In the genomic region with DNA sequence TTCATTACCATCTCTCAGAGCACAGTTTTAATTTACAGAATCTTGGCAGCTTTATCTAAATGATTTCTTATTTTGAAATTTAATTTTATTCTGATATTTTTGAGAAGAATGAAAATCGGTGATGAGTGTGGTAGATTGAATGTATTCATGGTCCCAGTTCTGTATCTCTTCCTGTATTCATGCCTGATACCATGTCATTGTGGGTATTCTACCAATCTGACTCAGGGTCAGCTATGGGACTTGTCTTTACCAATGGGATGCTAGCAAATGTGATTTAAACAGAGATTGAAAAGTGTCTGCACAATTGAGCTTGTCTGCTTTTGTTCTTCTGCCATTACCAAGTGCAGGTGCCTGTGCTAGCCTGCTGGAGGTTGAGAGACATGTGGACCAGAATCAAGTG, we compare ENCODE assay signal across 21 cellular contexts. TPM values are rescaled to one million over a fixed set of nuclear protein-coding genes. Genes with fewer than 3 reads are reported as not detected.
A peak's percentile ranks its signal among the peaks of the same experiment; 100 is the strongest.
DNase-seq lines count a peak whose midpoint lies in the region; ATAC-seq and TF ChIP-seq lines count a peak whose summit lies in the region.
"Had no signal": no experiment of that assay in that cellular context is flagged by ENCODE, and none has a peak within 500 bp of the region (broad histone marks: within the 10 kb centered on the region; RNA-seq: fewer than 3 reads in every experiment).

No MANE protein-coding gene starts in this region.

- H3K4me1 Mint-ChIP-seq in GM23338: peaks cover 20% of the 10 kb centered on the region
- no peaks in the 10 kb centered on the region for H3K4me1 Mint-ChIP-seq in activated T-helper 17 cell treated with anti-CD3 and anti-CD28 coated beads, Interleukin-2, amount 50 U/mL, for 72 hours
- H3K4me1 Mint-ChIP-seq in stimulated activated memory B cell treated with anti-CD40 and anti-IgM and Interleukin-4, amounts not matched to agents 10 μg/mL and 1 μg/mL and 100 μg/mL, for 72 hours: no peaks in the 10 kb centered on the region
- H3K4me1 Mint-ChIP-seq: T-cell had no signal

- TF ChIP-seq CTCF in GM23338 (conservative IDR thresholded peaks at IDR 0.05; ENCODE audit: low read depth in 2 of 2) (no peak), foreskin keratinocyte (conservative IDR thresholded peaks at IDR 0.05) (no peak)

- H3K36me3 ChIP-seq in GM23338 (ENCODE audit: insufficient read depth): no peaks in the 10 kb centered on the region
- H3K36me3 ChIP-seq: BLaER1 treated with 17β-estradiol and CSF1 and Interleukin-3, amounts not matched to agents 10 nM and 100 nM had no signal

- no peaks in the 10 kb centered on the region for H4K20me1 ChIP-seq in GM23338 (replicated peaks; ENCODE audit: insufficient read depth)
- H4K20me1 ChIP-seq: BLaER1 treated with 17β-estradiol and CSF1 and Interleukin-3, amounts not matched to agents 10 nM and 100 nM had no signal

- H3K4me3 Mint-ChIP-seq in GM23338: no peak overlapping the region
- no peak overlapping the region for H3K4me3 Mint-ChIP-seq in activated T-helper 17 cell treated with anti-CD3 and anti-CD28 coated beads, Interleukin-2, amount 50 U/mL, for 72 hours
- no peak overlapping the region for H3K4me3 Mint-ChIP-seq in stimulated activated memory B cell treated with anti-CD40 and anti-IgM and Interleukin-4, amounts not matched to agents 10 μg/mL and 1 μg/mL and 100 μg/mL, for 72 hours
- H3K4me3 Mint-ChIP-seq: IgD-negative memory B cell, T-cell had no signal

- H3K27ac ChIP-seq in GM23338 (ENCODE audit: low read depth) (no peak overlapping the region), foreskin keratinocyte (no peak overlapping the region)
- H3K27ac ChIP-seq: SK-N-MC had no signal

- peaks cover 14% of the 10 kb centered on the region for H3K4me1 ChIP-seq in GM23338 (ENCODE audit: insufficient read depth)
- no peaks in the 10 kb centered on the region for H3K4me1 ChIP-seq in foreskin keratinocyte

- H3K79me2 ChIP-seq in GM23338 (replicated peaks; ENCODE audit: insufficient read depth): no peaks in the 10 kb centered on the region

- no peak overlapping the region for H3K27ac Mint-ChIP-seq in GM23338
- H3K27ac Mint-ChIP-seq in activated T-helper 17 cell treated with anti-CD3 and anti-CD28 coated beads, Interleukin-2, amount 50 U/mL, for 72 hours: no peak overlapping the region
- H3K27ac Mint-ChIP-seq in stimulated activated memory B cell treated with anti-CD40 and anti-IgM and Interleukin-4, amounts not matched to agents 10 μg/mL and 1 μg/mL and 100 μg/mL, for 72 hours: no peak overlapping the region
- H3K27ac Mint-ChIP-seq: IgD-negative memory B cell, T-cell had no signal

- H3K4me2 ChIP-seq in GM23338: no peak overlapping the region

- no peaks in the 10 kb centered on the region for H3K27me3 ChIP-seq in GM23338 (ENCODE audit: insufficient read depth)
- H3K27me3 ChIP-seq in foreskin keratinocyte: peaks cover 32% of the 10 kb centered on the region
- H3K27me3 ChIP-seq: BLaER1 treated with 17β-estradiol and CSF1 and Interleukin-3, amounts not matched to agents 10 nM and 100 nM had no signal

- DNase-seq in GM23338 (ENCODE audit: low spot score): no peak
- DNase-seq in foreskin keratinocyte: no peak
- DNase-seq: DMS153; EL; H7; NCI-H1092; NCI-H1694; NCI-H2107; NCI-H226; NCI-H526; NK-92 treated with Interleukin-12 subunit alpha and Interleukin-12 subunit beta, amount 100 ng/mL, for 24 hours; PC-3; T-cell had no signal

- no peaks in the 10 kb centered on the region for H3K9me2 ChIP-seq in GM23338 (ENCODE audit: insufficient read depth)

- ATAC-seq in GM18868 (IDR thresholded peaks at IDR 0.05; ENCODE audit: unreplicated experiment) (peak; percentile 51), GM23338 (no peak; the same call in 2 of the 3 replicates), foreskin keratinocyte (no peak), HG03108 (IDR thresholded peaks at IDR 0.05; ENCODE audit: unreplicated experiment) (no peak)
- peak; percentile 56 for ATAC-seq in activated T-helper 17 cell treated with anti-CD3 and anti-CD28 coated beads, Interleukin-2, amount 50 U/mL, for 72 hours (replicated peaks)
- peak; percentile 53 for ATAC-seq in stimulated activated memory B cell treated with anti-CD40 and anti-IgM and Interleukin-4, amounts not matched to agents 10 μg/mL and 1 μg/mL and 100 μg/mL, for 72 hours
- no peak for ATAC-seq in activated CD4-positive, CD25-positive, alpha-beta regulatory T cell treated with anti-CD3 and anti-CD28 coated beads, Interleukin-2, amount 50 U/mL, for 24 hours
- ATAC-seq: PC-3, T-cell had no signal

- H3F3A ChIP-seq in GM23338 (replicated peaks; ENCODE audit: low read depth): no peaks in the 10 kb centered on the region

- no peak overlapping the region for H3K4me3 ChIP-seq in GM23338
- H3K4me3 ChIP-seq: BLaER1 treated with 17β-estradiol and CSF1 and Interleukin-3, amounts not matched to agents 10 nM and 100 nM; SK-N-MC had no signal

- peak overlapping the region; percentile 89; the same call in 1 of the 2 replicates for H2AFZ ChIP-seq in GM23338

- no peaks in the 10 kb centered on the region for H3K36me3 Mint-ChIP-seq in GM23338 (ENCODE audit: low read depth)
- H3K36me3 Mint-ChIP-seq in activated T-helper 17 cell treated with anti-CD3 and anti-CD28 coated beads, Interleukin-2, amount 50 U/mL, for 72 hours (ENCODE audit: low read depth): no peaks in the 10 kb centered on the region
- no peaks in the 10 kb centered on the region for H3K36me3 Mint-ChIP-seq in stimulated activated memory B cell treated with anti-CD40 and anti-IgM and Interleukin-4, amounts not matched to agents 10 μg/mL and 1 μg/mL and 100 μg/mL, for 72 hours
- H3K36me3 Mint-ChIP-seq: IgD-negative memory B cell, T-cell had no signal

- H3K9me3 Mint-ChIP-seq in GM23338: no peaks in the 10 kb centered on the region
- H3K9me3 Mint-ChIP-seq in activated T-helper 17 cell treated with anti-CD3 and anti-CD28 coated beads, Interleukin-2, amount 50 U/mL, for 72 hours: no peaks in the 10 kb centered on the region
- H3K9me3 Mint-ChIP-seq in stimulated activated memory B cell treated with anti-CD40 and anti-IgM and Interleukin-4, amounts not matched to agents 10 μg/mL and 1 μg/mL and 100 μg/mL, for 72 hours: no peaks in the 10 kb centered on the region
- H3K9me3 Mint-ChIP-seq: T-cell had no signal

- peaks cover 8% of the 10 kb centered on the region for H3K27me3 Mint-ChIP-seq in GM23338 (ENCODE audit: insufficient read depth, low read depth, poor library complexity)
- H3K27me3 Mint-ChIP-seq in activated T-helper 17 cell treated with anti-CD3 and anti-CD28 coated beads, Interleukin-2, amount 50 U/mL, for 72 hours: peaks cover 26% of the 10 kb centered on the region
- H3K27me3 Mint-ChIP-seq in stimulated activated memory B cell treated with anti-CD40 and anti-IgM and Interleukin-4, amounts not matched to agents 10 μg/mL and 1 μg/mL and 100 μg/mL, for 72 hours: peaks cover 20% of the 10 kb centered on the region

TF ChIP-seq in GM23338, 12 proteins besides CTCF, POLR2A, EP300 and RAD21 (continues in another document):
- no peak for TF ChIP-seq NANOG (IDR thresholded peaks at IDR 0.05; ENCODE audit: borderline replicate concordance)
- TF ChIP-seq EZH2 (IDR thresholded peaks at IDR 0.05; ENCODE audit: low read depth, unreplicated experiment): no peak
- TF ChIP-seq EZH2phosphoT487 (IDR thresholded peaks at IDR 0.05; ENCODE audit: unreplicated experiment): no peak
- TF ChIP-seq STAT1 (IDR thresholded peaks at IDR 0.05; ENCODE audit: unreplicated experiment): no peak
- no peak for TF ChIP-seq POLR2AphosphoS5 (IDR thresholded peaks at IDR 0.05; ENCODE audit: low read depth)
- no peak for TF ChIP-seq CREB1 (CRISPR knock-in tag; IDR thresholded peaks at IDR 0.05; ENCODE audit: low read depth)
- TF ChIP-seq, protein P1, sequence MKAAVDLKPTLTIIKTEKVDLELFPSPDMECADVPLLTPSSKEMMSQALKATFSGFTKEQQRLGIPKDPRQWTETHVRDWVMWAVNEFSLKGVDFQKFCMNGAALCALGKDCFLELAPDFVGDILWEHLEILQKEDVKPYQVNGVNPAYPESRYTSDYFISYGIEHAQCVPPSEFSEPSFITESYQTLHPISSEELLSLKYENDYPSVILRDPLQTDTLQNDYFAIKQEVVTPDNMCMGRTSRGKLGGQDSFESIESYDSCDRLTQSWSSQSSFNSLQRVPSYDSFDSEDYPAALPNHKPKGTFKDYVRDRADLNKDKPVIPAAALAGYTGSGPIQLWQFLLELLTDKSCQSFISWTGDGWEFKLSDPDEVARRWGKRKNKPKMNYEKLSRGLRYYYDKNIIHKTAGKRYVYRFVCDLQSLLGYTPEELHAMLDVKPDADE (IDR thresholded peaks at IDR 0.05): no peak

RNA-seq across cellular contexts. Expression of a gene that starts 17.8 kb away (rescaled TPM):
- 19.6 and 22.1 TPM in 2 replicates for total RNA-seq in GM23338 (2014; rRNA removed; shearing (Covaris generic))
- polyA plus RNA-seq in GM23338 (2016; fragmentation: Nextera tagmentation; extraction: Ambion mirVana) (10.3 and 12.1 TPM in 2 replicates), foreskin keratinocyte (2.8 TPM in 2 replicates)
- total RNA-seq in activated T-helper 17 cell treated with anti-CD3 and anti-CD28 coated beads, Interleukin-2, amount 50 U/mL, for 72 hours: under 1 TPM in 1 of 2 donors, not detected in 1; 0.04 TPM
- total RNA-seq in foreskin keratinocyte: 10.7 and 11.4 TPM in 2 replicates

Comparison
In these comparisons a context has a peak if more than half of its experiments do, and no peak if none do; other contexts are left out.
1. ATAC-seq: peak in GM18868 (single experiment), activated T-helper 17 cell treated with anti-CD3 and anti-CD28 coated beads, Interleukin-2, amount 50 U/mL, for 72 hours (single experiment) and stimulated activated memory B cell treated with anti-CD40 and anti-IgM and Interleukin-4, amounts not matched to agents 10 μg/mL and 1 μg/mL and 100 μg/mL, for 72 hours (single experiment); none in GM23338 (single experiment), foreskin keratinocyte (single experiment), HG03108 (single experiment) and activated CD4-positive, CD25-positive, alpha-beta regulatory T cell treated with anti-CD3 and anti-CD28 coated beads, Interleukin-2, amount 50 U/mL, for 24 hours (0 of 2).
2. RNA of a gene that starts 17.8 kb away (total RNA-seq): 19.6 to 22.1 TPM in GM23338 and 10.7 to 11.4 TPM in foreskin keratinocyte; 0.04 TPM in activated T-helper 17 cell treated with anti-CD3 and anti-CD28 coated beads, Interleukin-2, amount 50 U/mL, for 72 hours; every median in the first group is over 10 times any median in the second.